14 cellular contexts compared by ENCODE assay signal in genomic region chr2:68426885-68427579, GRCh38. TPM values are rescaled to one million over a fixed set of nuclear protein-coding genes. Genes with fewer than 3 reads are reported as not detected.
DNase-seq lines count a peak whose midpoint lies in the region; ATAC-seq, FAIRE-seq and TF ChIP-seq lines count a peak whose summit lies in the region.
"Had no signal": no experiment of that assay in that cellular context is flagged by ENCODE, and none has a peak within 500 bp of the region (broad histone marks: within the 10 kb centered on the region; RNA-seq: fewer than 3 reads in every experiment).

No MANE protein-coding gene starts in this region.

- DNase-seq in AML-193 (lab: John Stamatoyannopoulos, UW): peak; percentile 93 to 94
- no peak for DNase-seq in GM19239 (ENCODE audit: insufficient read length, low spot score)
- peak; percentile 93 for DNase-seq in NB4 (ENCODE audit: low read depth)
- no peak for DNase-seq in NCI-H748 treated with DMSO at 0.1 percent for 48 hours (lab: John Stamatoyannopoulos, UW)
- DNase-seq in thyroid gland: no peak
- no peak for DNase-seq in NCI-H226
- DNase-seq: Caco-2, kidney glomerular epithelial cell, NCI-H2029 had no signal

- intact Hi-C loops in thyroid gland (cut with DNase I): no loop called here

- no peak for TF ChIP-seq CTCF in NB4 (IDR thresholded peaks at IDR 0.05; ENCODE audit: low read depth, low read length)
- TF ChIP-seq CTCF in thyroid gland (IDR thresholded peaks at IDR 0.05): no peak

- FAIRE-seq in GM19239 (lab: Jason Lieb, UNC): peak; percentile 79

- ATAC-seq in esophagus mucosa (peak; percentile 52), GM19452 (IDR thresholded peaks at IDR 0.05; ENCODE audit: unreplicated experiment) (no peak)

- H3K27me3 ChIP-seq in thyroid gland: no peaks in the 10 kb centered on the region
- H3K27me3 ChIP-seq: tibial nerve had no signal

- no peaks in the 10 kb centered on the region for H3K4me1 ChIP-seq in thyroid gland
- H3K4me1 ChIP-seq: Caco-2, HAP-1 had no signal

- no peaks in the 10 kb centered on the region for H3K36me3 ChIP-seq in thyroid gland
- H3K36me3 ChIP-seq: HAP-1, tibial nerve had no signal

- no peak overlapping the region for H3K27ac ChIP-seq in thyroid gland
- H3K27ac ChIP-seq: tibial nerve had no signal

- TF ChIP-seq POLR2A in NB4 (IDR thresholded peaks at IDR 0.05; ENCODE audit: extremely low read depth, insufficient read length) (no peak), thyroid gland (IDR thresholded peaks at IDR 0.05) (no peak)

- no peaks in the 10 kb centered on the region for H3K9me3 ChIP-seq in thyroid gland
- H3K9me3 ChIP-seq: Caco-2, HAP-1, tibial nerve had no signal

- H3K4me3 ChIP-seq in NB4 (ENCODE audit: low read depth, low read length): no peak overlapping the region
- H3K4me3 ChIP-seq in thyroid gland (replicated peaks in 1 of 3): no peak overlapping the region
- H3K4me3 ChIP-seq: HAP-1, skin epidermis, tibial nerve had no signal

- WGBS in thyroid gland, 2 donors: 83 to 89% methylated on average over 10 of the region's 10 CpGs

RNA-seq across cellular contexts. Expression of gene FBXO48, which starts 40.1 kb away (rescaled TPM):
- total RNA-seq in esophagus mucosa (1.00 TPM), thyroid gland (1 to 10 TPM in 2 of 4 donors, under 1 TPM in 2; 0.63 to 1.8 (median 1.0) TPM)

RNA-seq across cellular contexts. Expression of gene APLF, which starts 40.4 kb away (rescaled TPM):
- total RNA-seq in esophagus mucosa (4.2 TPM), thyroid gland (10 to 100 TPM in 2 of 4 donors, 1 to 10 TPM in 2; 8.7 to 12.9 (median 9.6) TPM)

Comparison
In these comparisons a context has a peak if more than half of its experiments do, and no peak if none do; other contexts are left out.
1. DNase-seq: peak in AML-193 (2 of 2) and NB4 (single experiment); none in GM19239 (single experiment), NCI-H748 treated with DMSO at 0.1 percent for 48 hours (single experiment), thyroid gland (0 of 2) and NCI-H226 (single experiment).